ENCODE assay signal across 16 cellular contexts in genomic region chr1:119676571-119677206, GRCh38. TPM values are rescaled to one million over a fixed set of nuclear protein-coding genes. Genes with fewer than 3 reads are reported as not detected.
A peak's percentile ranks its signal among the peaks of the same experiment; 100 is the strongest.
DNase-seq lines count a peak whose midpoint lies in the region; ATAC-seq and TF ChIP-seq lines count a peak whose summit lies in the region.
"Had no signal": no experiment of that assay in that cellular context is flagged by ENCODE, and none has a peak within 500 bp of the region (broad histone marks: within the 10 kb centered on the region; RNA-seq: fewer than 3 reads in every experiment).

No MANE protein-coding gene starts in this region.

- peaks cover 36% of the 10 kb centered on the region for H3K4me1 ChIP-seq in mammary epithelial cell (ENCODE audit: insufficient read depth, low read length)
- peaks cover 2 to 4% of the 10 kb centered on the region in 2 donors for H3K4me1 ChIP-seq in lung (ENCODE audit: control insufficient read depth in 2 of 2, insufficient read depth in 2 of 2, low read length in 2 of 2)
- H3K4me1 ChIP-seq in aorta (ENCODE audit: control insufficient read depth in 1 of 2, insufficient read depth in 2 of 2, low read length in 2 of 2), result no peaks in the 10 kb centered on the region

- H3K27ac Mint-ChIP-seq in MCF 10A (ENCODE audit: low read depth, unreplicated experiment), result no peak overlapping the region
- H3K27ac Mint-ChIP-seq in activated CD4-positive, alpha-beta T cell treated with anti-CD3 and anti-CD28 coated beads, Interleukin-2, amount 10 ng/mL, durations not matched to agents 24 days and 14 days, result no peak overlapping the region
- H3K27ac Mint-ChIP-seq: activated CD8-positive, alpha-beta T cell treated with anti-CD3 and anti-CD28 coated beads, Interleukin-2, amount 10 ng/mL, durations not matched to agents 7 days and 5 days; naive B cell had no signal

- no peaks in the 10 kb centered on the region for H3K27me3 Mint-ChIP-seq in MCF 10A (ENCODE audit: insufficient read depth, unreplicated experiment)
- peaks cover 29% of the 10 kb centered on the region for H3K27me3 Mint-ChIP-seq in activated CD4-positive, alpha-beta T cell treated with anti-CD3 and anti-CD28 coated beads, Interleukin-2, amount 10 ng/mL, durations not matched to agents 24 days and 14 days

- ATAC-seq in lung (ENCODE audit: insufficient read depth, low FRiP score) (peak; percentile 8), aorta (ENCODE audit: low FRiP score) (peak; percentile 86)
- ATAC-seq: activated CD8-positive, alpha-beta T cell treated with anti-CD3 and anti-CD28 coated beads, Interleukin-2, amount 10 ng/mL, durations not matched to agents 7 days and 5 days had no signal

- no peak overlapping the region for H2AFZ ChIP-seq in mammary epithelial cell (ENCODE audit: low read depth, low read length)

- H3K9me3 Mint-ChIP-seq in MCF 10A (ENCODE audit: unreplicated experiment), result no peaks in the 10 kb centered on the region
- H3K9me3 Mint-ChIP-seq in activated CD4-positive, alpha-beta T cell treated with anti-CD3 and anti-CD28 coated beads, Interleukin-2, amount 10 ng/mL, durations not matched to agents 24 days and 14 days, result no peaks in the 10 kb centered on the region
- H3K9me3 Mint-ChIP-seq: activated naive CD4-positive, alpha-beta T cell treated with anti-CD3 and anti-CD28 coated beads, Interleukin-2, amount 10 ng/mL, durations not matched to agents 7 days and 5 days; naive B cell had no signal

- H3K27me3 ChIP-seq in mammary epithelial cell (ENCODE audit: insufficient read depth, low read length) (no peaks in the 10 kb centered on the region), lung (ENCODE audit: control insufficient read depth, insufficient read depth) (no peaks in the 10 kb centered on the region), aorta (ENCODE audit: control insufficient read depth in 1 of 2, insufficient read depth in 2 of 2, low read length in 1 of 2) (no peaks in the 10 kb centered on the region)

- in situ Hi-C loops in mammary epithelial cell (cut with MboI; ENCODE audit: low sequenced_read_pairs in 2 of 2), result no loop called here

- peak; percentile 6 for DNase-seq in MCF 10A (ENCODE audit: unreplicated experiment)
- DNase-seq in mammary epithelial cell, result no peak
- DNase-seq in epithelial cell of proximal tubule (ENCODE audit: low read depth), result no peak
- DNase-seq in lung (ENCODE audit: low spot score), result peak; percentile 33
- DNase-seq in aorta, result peak in 1 of 2 donors; percentile 49
- no peak for DNase-seq in NCI-H2081 treated with DMSO at 0.1 percent for 48 hours (lab: John Stamatoyannopoulos, UW)
- no peak for DNase-seq in activated CD4-positive, alpha-beta T cell treated with anti-CD3 and anti-CD28 coated beads, Interleukin-2, amount 10 ng/mL, durations not matched to agents 24 days and 14 days
- no peak for DNase-seq in GF-D8 (lab: John Stamatoyannopoulos, UW)
- DNase-seq: ACHN; activated CD8-positive, alpha-beta T cell treated with anti-CD3 and anti-CD28 coated beads, Interleukin-2, amount 10 ng/mL, durations not matched to agents 7 days and 5 days; activated naive CD4-positive, alpha-beta T cell treated with anti-CD3 and anti-CD28 coated beads, Interleukin-2, amount 10 ng/mL, durations not matched to agents 7 days and 5 days; DMS 273 treated with DMSO at 0.1 percent for 48 hours; naive B cell; NCI-H2107; spleen had no signal

- BruUV-seq in MCF 10A (replicated peaks; lab: Mats Ljungman, UMichigan), result no TSS peak
- BruUV-seq in mammary epithelial cell (replicated peaks; lab: Mats Ljungman, UMichigan), result no TSS peak

- H4K20me1 ChIP-seq in mammary epithelial cell (ENCODE audit: insufficient read depth, low read length), result no peaks in the 10 kb centered on the region

- H3K4me2 ChIP-seq in mammary epithelial cell (ENCODE audit: insufficient read depth, low read depth, low read length), result no peak overlapping the region

- H3K9me3 ChIP-seq in mammary epithelial cell (replicated peaks; ENCODE audit: insufficient read depth, low read length), result no peaks in the 10 kb centered on the region
- no peaks in the 10 kb centered on the region for H3K9me3 ChIP-seq in lung (ENCODE audit: control insufficient read depth in 2 of 2, insufficient read depth in 1 of 2, low read length in 1 of 2)
- H3K9me3 ChIP-seq in aorta (ENCODE audit: control insufficient read depth, low read length), result no peaks in the 10 kb centered on the region
- H3K9me3 ChIP-seq: spleen had no signal

- H3K79me2 ChIP-seq in mammary epithelial cell (ENCODE audit: insufficient read depth, low read length), result no peaks in the 10 kb centered on the region

- H3K4me3 ChIP-seq in mammary epithelial cell (replicated peaks in 1 of 3; ENCODE audit: insufficient read depth in 1 of 3, low read depth in 2 of 3, low read length in 3 of 3), result no peak overlapping the region
- no peak overlapping the region for H3K4me3 ChIP-seq in epithelial cell of proximal tubule (ENCODE audit: low read depth, low read length)
- no peak overlapping the region for H3K4me3 ChIP-seq in lung
- no peak overlapping the region for H3K4me3 ChIP-seq in aorta (ENCODE audit: low read length in 2 of 2)
- H3K4me3 ChIP-seq: GM12878, spleen had no signal

- peaks cover 21% of the 10 kb centered on the region for H3K4me1 Mint-ChIP-seq in MCF 10A (ENCODE audit: insufficient read depth, unreplicated experiment)
- no peaks in the 10 kb centered on the region for H3K4me1 Mint-ChIP-seq in activated CD4-positive, alpha-beta T cell treated with anti-CD3 and anti-CD28 coated beads, Interleukin-2, amount 10 ng/mL, durations not matched to agents 24 days and 14 days

- no peak overlapping the region for H3K4me3 Mint-ChIP-seq in MCF 10A (ENCODE audit: unreplicated experiment)
- no peak overlapping the region for H3K4me3 Mint-ChIP-seq in activated CD4-positive, alpha-beta T cell treated with anti-CD3 and anti-CD28 coated beads, Interleukin-2, amount 10 ng/mL, durations not matched to agents 24 days and 14 days
- H3K4me3 Mint-ChIP-seq: activated CD8-positive, alpha-beta T cell treated with anti-CD3 and anti-CD28 coated beads, Interleukin-2, amount 10 ng/mL, durations not matched to agents 7 days and 5 days; activated naive CD4-positive, alpha-beta T cell treated with anti-CD3 and anti-CD28 coated beads, Interleukin-2, amount 10 ng/mL, durations not matched to agents 7 days and 5 days had no signal

- H3K36me3 Mint-ChIP-seq in MCF 10A (ENCODE audit: insufficient read depth, unreplicated experiment), result no peaks in the 10 kb centered on the region
- H3K36me3 Mint-ChIP-seq in activated CD4-positive, alpha-beta T cell treated with anti-CD3 and anti-CD28 coated beads, Interleukin-2, amount 10 ng/mL, durations not matched to agents 24 days and 14 days (ENCODE audit: low read depth), result no peaks in the 10 kb centered on the region
- H3K36me3 Mint-ChIP-seq: activated naive CD4-positive, alpha-beta T cell treated with anti-CD3 and anti-CD28 coated beads, Interleukin-2, amount 10 ng/mL, durations not matched to agents 7 days and 5 days; naive B cell had no signal

- 93% methylated on average over 6 of the region's 8 CpGs for WGBS in mammary epithelial cell (ENCODE audit: low coverage, missing lambda C conversion rate)
- WGBS in lung, 2 donors, result 75 to 79% methylated on average over 8 of the region's 8 CpGs
- WGBS in aorta, 2 donors, result 93% methylated on average over 6 to 8 of the region's 8 CpGs

- H3K27ac ChIP-seq in mammary epithelial cell (ENCODE audit: insufficient read depth, low read depth, low read length), result no peak overlapping the region
- peak overlapping the region in 1 of 2 donors; percentile 45 for H3K27ac ChIP-seq in lung (ENCODE audit: low read depth in 1 of 2, low read length in 1 of 2)
- no peak overlapping the region for H3K27ac ChIP-seq in aorta (ENCODE audit: low read depth in 1 of 2, low read length in 2 of 2)
- H3K27ac ChIP-seq: spleen had no signal

- POLR2A ChIA-PET in MCF 10A (lab: Yijun Ruan, JAX), result interaction anchor here (1.2 to 8.7 kb wide), 6 partner anchors 10 to 65 kb away, joined by 3 to 161 read pairs (median 8); partner anchors contain the start of genes PHGDH and ZNF697

- CTCF ChIA-PET in MCF 10A (lab: Yijun Ruan, JAX) (interaction anchor here (0.6 to 9.6 kb wide), 10 partner anchors 7 to 676 kb away, joined by 4 to 260 read pairs (median 6); partner anchors contain the start of gene ZNF697), mammary epithelial cell (lab: Charles Lee; ENCODE audit: low non-redundant PET) (interaction anchor here (0.7 kb wide), 1 partner anchor 109 kb away, joined by 3 read pairs; no protein-coding TSS in a partner anchor)

- TF ChIP-seq CTCF in MCF 10A (IDR thresholded peaks at IDR 0.05; ENCODE audit: unreplicated experiment) (no peak), mammary epithelial cell (conservative IDR thresholded peaks at IDR 0.05 in 1 of 2, IDR thresholded peaks at IDR 0.05 in 1 of 2; ENCODE audit: extremely low read depth in 1 of 2, insufficient read depth in 1 of 2, low read depth in 1 of 2, low read length in 2 of 2) (no peak), epithelial cell of proximal tubule (conservative IDR thresholded peaks at IDR 0.05; ENCODE audit: low read depth, low read length) (peak; percentile 14), lung (IDR thresholded peaks at IDR 0.05; ENCODE audit: control extremely low read depth, extremely low read depth) (no peak)

- H3K36me3 ChIP-seq in mammary epithelial cell (ENCODE audit: insufficient read depth, low read length), result no peaks in the 10 kb centered on the region
- H3K36me3 ChIP-seq in lung (ENCODE audit: control insufficient read depth in 2 of 2, insufficient read depth in 2 of 2, low read length in 2 of 2), result no peaks in the 10 kb centered on the region
- H3K36me3 ChIP-seq in aorta (ENCODE audit: control insufficient read depth in 1 of 2, insufficient read depth in 2 of 2, low read length in 1 of 2), result no peaks in the 10 kb centered on the region
- H3K36me3 ChIP-seq: spleen had no signal

- dilution Hi-C loops in mammary epithelial cell (cut with HindIII; ENCODE audit: low sequenced_read_pairs), result loop anchor here (5.0 kb wide), 2 partner anchors 36 to 74 kb away; partner anchors contain the start of gene PHGDH

- intact Hi-C loops in MCF 10A (cut with micrococcal nuclease) (loop anchor here (5.0 kb wide), 1 partner anchor 66 kb away; no protein-coding TSS in a partner anchor), mammary epithelial cell (cut with micrococcal nuclease) (loop anchor here (5.0 to 10.0 kb wide), 3 partner anchors 56 to 222 kb away; no protein-coding TSS in a partner anchor), aorta (cut with DNase I) (no loop called here)
- intact Hi-C loops in activated CD4-positive, alpha-beta T cell treated with anti-CD3 and anti-CD28 coated beads, Interleukin-2, amount 10 ng/mL, durations not matched to agents 24 days and 14 days (cut with micrococcal nuclease), result no loop called here

- H3K9ac ChIP-seq in mammary epithelial cell (ENCODE audit: insufficient read depth, low read length), result no peak overlapping the region

RNA-seq across cellular contexts. Expression of gene ZNF697, which starts 28.6 kb away (rescaled TPM):
- 12.2 and 13.2 TPM in 2 replicates for total RNA-seq in MCF 10A (2022)
- 1 to 10 TPM; 7.3 to 9.4 TPM for total RNA-seq in mammary epithelial cell
- polyA plus RNA-seq in mammary epithelial cell, result 1.8 TPM
- polyA minus RNA-seq in mammary epithelial cell, result 5.2 TPM
- 5.7 and 6.8 TPM in 2 replicates for total RNA-seq in epithelial cell of proximal tubule
- total RNA-seq in lung, result 10 to 100 TPM in 1 of 2 donors, 1 to 10 TPM in 1; 6.1 to 22.2 TPM
- 1 to 10 TPM; 2.3 to 3.9 TPM for polyA plus RNA-seq in lung
- 1 to 10 TPM; 5.1 to 6.0 TPM for total RNA-seq in aorta
- polyA plus RNA-seq in aorta, result 1 to 10 TPM in 1 of 2 donors, under 1 TPM in 1; 0.63 to 1.3 TPM
- 4.5 and 4.8 TPM in 2 replicates for total RNA-seq in activated CD4-positive, alpha-beta T cell treated with anti-CD3 and anti-CD28 coated beads, Interleukin-2, amount 10 ng/mL, durations not matched to agents 24 days and 14 days

RNA-seq across cellular contexts. Expression of gene PHGDH, which starts 35.0 kb away (rescaled TPM):
- total RNA-seq in MCF 10A (2022) (165 and 198 TPM in 2 replicates), mammary epithelial cell (100 to 1,000 TPM; 171 to 211 TPM), epithelial cell of proximal tubule (146 and 204 TPM in 2 replicates), lung (100 to 1,000 TPM in 1 of 2 donors, 10 to 100 TPM in 1; 35.2 to 133 TPM), aorta (10 to 100 TPM; 45.4 to 68.4 TPM)
- polyA plus RNA-seq in mammary epithelial cell (65.8 TPM), lung (10 to 100 TPM; 28.8 to 33.2 TPM), aorta (10 to 100 TPM; 23.7 to 41.3 TPM)
- 152 TPM for polyA minus RNA-seq in mammary epithelial cell
- 48.6 and 51.5 TPM in 2 replicates for total RNA-seq in activated CD4-positive, alpha-beta T cell treated with anti-CD3 and anti-CD28 coated beads, Interleukin-2, amount 10 ng/mL, durations not matched to agents 24 days and 14 days

Comparison
In these comparisons a context has a peak if more than half of its experiments do, and no peak if none do; other contexts are left out.
1. DNase-seq: peak in MCF 10A (single experiment) and lung (single experiment); none in mammary epithelial cell (single experiment), epithelial cell of proximal tubule (single experiment), NCI-H2081 treated with DMSO at 0.1 percent for 48 hours (single experiment), activated CD4-positive, alpha-beta T cell treated with anti-CD3 and anti-CD28 coated beads, Interleukin-2, amount 10 ng/mL, durations not matched to agents 24 days and 14 days (single experiment) and GF-D8 (single experiment).
2. intact Hi-C loops: an anchor here in MCF 10A (5.0 kb wide) and mammary epithelial cell (5.0 to 10.0 kb wide); none called in aorta and activated CD4-positive, alpha-beta T cell treated with anti-CD3 and anti-CD28 coated beads, Interleukin-2, amount 10 ng/mL, durations not matched to agents 24 days and 14 days.